Comparison of ENCODE assay signal across 2 cellular contexts in the genomic region with DNA sequence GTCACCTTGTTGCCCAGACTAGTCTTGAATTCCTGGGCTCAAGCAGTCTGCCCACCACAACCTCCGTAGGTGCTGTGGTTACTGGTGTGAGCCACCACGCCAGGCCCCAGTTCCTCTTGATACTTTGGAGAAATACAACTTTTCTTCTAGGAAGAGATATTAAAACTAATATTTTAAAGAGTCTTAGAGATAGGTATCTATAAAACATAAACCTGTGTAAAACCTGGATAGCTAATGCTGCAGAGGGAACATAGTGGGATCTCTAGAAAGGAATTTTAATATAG.
TF ChIP-seq lines count a peak whose summit lies in the region.

No MANE protein-coding gene starts in this region.

TF ChIP-seq in HepG2, 621 proteins besides CTCF, POLR2A, EP300 and RAD21:
- TF ChIP-seq, protein P1, sequence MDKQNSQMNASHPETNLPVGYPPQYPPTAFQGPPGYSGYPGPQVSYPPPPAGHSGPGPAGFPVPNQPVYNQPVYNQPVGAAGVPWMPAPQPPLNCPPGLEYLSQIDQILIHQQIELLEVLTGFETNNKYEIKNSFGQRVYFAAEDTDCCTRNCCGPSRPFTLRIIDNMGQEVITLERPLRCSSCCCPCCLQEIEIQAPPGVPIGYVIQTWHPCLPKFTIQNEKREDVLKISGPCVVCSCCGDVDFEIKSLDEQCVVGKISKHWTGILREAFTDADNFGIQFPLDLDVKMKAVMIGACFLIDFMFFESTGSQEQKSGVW (CRISPR knock-in tag; IDR thresholded peaks at IDR 0.05; ENCODE audit: borderline replicate concordance), result no peak
- TF ChIP-seq STAT5B (CRISPR knock-in tag; IDR thresholded peaks at IDR 0.05), result no peak
- peak; percentile 1; the same call in 1 of the 2 replicates for TF ChIP-seq ZNF770 (CRISPR knock-in tag; IDR thresholded peaks at IDR 0.05)
- TF ChIP-seq NCOR1 (IDR thresholded peaks at IDR 0.05; ENCODE audit: borderline replicate concordance, low read length), result no peak
- TF ChIP-seq ZBTB44 (CRISPR knock-in tag; IDR thresholded peaks at IDR 0.05), result no peak

TF ChIP-seq in GM12878, 131 proteins besides CTCF, POLR2A, EP300 and RAD21:
- TF ChIP-seq ZBTB33 (IDR thresholded peaks at IDR 0.05), result no peak
- TF ChIP-seq RUNX3 (IDR thresholded peaks at IDR 0.05; ENCODE audit: low read length), result peak; percentile 54
- TF ChIP-seq BACH1 (IDR thresholded peaks at IDR 0.05; ENCODE audit: borderline replicate concordance), result no peak
TF ChIP-seq in GM12878: peak in this region for 1.
